20 cellular contexts compared by ENCODE assay signal in the genomic region with DNA sequence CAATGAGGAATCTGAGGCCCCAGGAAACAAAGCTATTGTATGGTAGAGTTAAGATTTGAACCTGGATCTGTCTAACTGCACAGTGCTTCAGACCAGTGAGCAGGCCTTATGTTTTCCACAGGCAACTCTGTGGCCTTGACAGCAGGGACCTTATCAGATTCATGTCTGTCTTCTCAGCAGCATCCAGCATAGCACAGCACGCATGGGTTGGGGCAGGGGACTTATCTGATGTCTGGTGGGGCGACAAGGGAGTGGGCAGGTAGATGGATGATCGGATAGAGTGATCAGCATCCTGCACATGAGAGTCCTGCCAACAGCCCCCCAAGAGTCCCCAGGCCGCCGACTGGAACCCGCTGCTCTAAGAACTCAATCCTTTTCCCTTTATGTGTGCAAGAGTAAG. TPM values are rescaled to one million over a fixed set of nuclear protein-coding genes. Genes with fewer than 3 reads are reported as not detected.
DNase-seq lines count a peak whose midpoint lies in the region; FAIRE-seq and TF ChIP-seq lines count a peak whose summit lies in the region.
"Had no signal": no experiment of that assay in that cellular context is flagged by ENCODE, and none has a peak within 500 bp of the region (broad histone marks: within the 10 kb centered on the region; RNA-seq: fewer than 3 reads in every experiment).

No MANE protein-coding gene starts in this region.

- H3K18ac ChIP-seq in neuronal stem cell (ENCODE audit: low read length): no peak overlapping the region
- H3K18ac ChIP-seq in mesenchymal stem cell (ENCODE audit: low read depth in 1 of 2, low read length in 2 of 2): no peak overlapping the region

- H3K4me2 ChIP-seq in hepatocyte (peak overlapping the region; percentile 62), neuronal stem cell (ENCODE audit: insufficient read depth, low read length, poor library complexity, severe bottlenecking) (no peak overlapping the region), mesenchymal stem cell (ENCODE audit: low read length, poor library complexity, severe bottlenecking) (no peak overlapping the region)
- H3K4me2 ChIP-seq: KMS-11 had no signal

- H3K4ac ChIP-seq in neuronal stem cell (ENCODE audit: low read length): no peak overlapping the region
- no peak overlapping the region for H3K4ac ChIP-seq in mesenchymal stem cell (ENCODE audit: low read depth in 1 of 2, low read length in 2 of 2)

- H3K9me3 ChIP-seq in A673 (ENCODE audit: low read depth, low read length, poor library complexity, severe bottlenecking) (no peaks in the 10 kb centered on the region), hepatocyte (ENCODE audit: low read depth) (no peaks in the 10 kb centered on the region), neuronal stem cell (replicated peaks in 1 of 2; ENCODE audit: control insufficient read depth in 2 of 2, insufficient read depth in 1 of 2, low read depth in 1 of 2, low read length in 2 of 2) (no peaks in the 10 kb centered on the region), mesenchymal stem cell (ENCODE audit: control insufficient read depth, low read length) (no peaks in the 10 kb centered on the region)

- no peak for FAIRE-seq in GM19239 (lab: Jason Lieb, UNC)
- FAIRE-seq: GM12878 had no signal

- CTCF ChIA-PET in A673 (lab: Charles Lee): no interaction called here

- DNase-seq in A673 (ENCODE audit: low spot score) (peak; percentile 33), hepatocyte (ENCODE audit: low spot score) (no peak), neuronal stem cell (ENCODE audit: low spot score) (no peak), GM19239 (ENCODE audit: insufficient read length, low spot score) (no peak), mesenchymal stem cell (no peak)
- no peak for DNase-seq in activated effector memory CD4-positive, alpha-beta T cell treated with anti-CD3 and anti-CD28 coated beads, Interleukin-2, amount 50 U/mL, for 16 hours
- DNase-seq: ACHN; CD8-positive, alpha-beta memory T cell; DMS53; EL; NCI-H187; NCI-H2107; NCI-H510A treated with DMSO at 0.1 percent for 48 hours; NCI-H774; PC-3; RPMI8226; SIG-M5 had no signal

- H3K9me2 ChIP-seq in hepatocyte (replicated peaks; ENCODE audit: insufficient read depth): no peaks in the 10 kb centered on the region

- no peaks in the 10 kb centered on the region for H4K20me1 ChIP-seq in hepatocyte (ENCODE audit: insufficient read depth, poor library complexity, severe bottlenecking)

- H4K8ac ChIP-seq in neuronal stem cell (ENCODE audit: low read depth, low read length): no peak overlapping the region
- no peak overlapping the region for H4K8ac ChIP-seq in mesenchymal stem cell (ENCODE audit: low read length)

- intact Hi-C loops in A673 (cut with micrococcal nuclease; ENCODE audit: unreplicated experiment): no loop called here

- H3K23ac ChIP-seq in neuronal stem cell (ENCODE audit: low read depth, low read length, poor library complexity): no peak overlapping the region
- no peak overlapping the region for H3K23ac ChIP-seq in mesenchymal stem cell (ENCODE audit: low read length in 2 of 2)

- H3K14ac ChIP-seq in neuronal stem cell (ENCODE audit: low read length) (peak overlapping the region; percentile 11), mesenchymal stem cell (ENCODE audit: low read length in 2 of 2) (no peak overlapping the region)

- H3K4me1 ChIP-seq in A673 (ENCODE audit: insufficient read depth, low read length, poor library complexity, severe bottlenecking): peaks cover 54% of the 10 kb centered on the region
- peaks cover 38% of the 10 kb centered on the region for H3K4me1 ChIP-seq in hepatocyte (ENCODE audit: insufficient read depth)
- H3K4me1 ChIP-seq in neuronal stem cell (ENCODE audit: control insufficient read depth in 2 of 2, insufficient read depth in 1 of 2, low read depth in 1 of 2, low read length in 2 of 2): peaks cover 17 to 24% of the 10 kb centered on the region in 2 donors
- peaks cover 12% of the 10 kb centered on the region for H3K4me1 ChIP-seq in mesenchymal stem cell (ENCODE audit: control insufficient read depth, insufficient read depth, low read depth, low read length)

- H2AK5ac ChIP-seq in neuronal stem cell (ENCODE audit: low read depth, low read length): no peak overlapping the region
- no peak overlapping the region for H2AK5ac ChIP-seq in mesenchymal stem cell (ENCODE audit: low read length, severe bottlenecking)

- H2AFZ ChIP-seq in hepatocyte: no peak overlapping the region
- peak overlapping the region; percentile 83 for H2AFZ ChIP-seq in neuronal stem cell (ENCODE audit: low read length)
- H2AFZ ChIP-seq in mesenchymal stem cell (ENCODE audit: low read depth, low read length): no peak overlapping the region

- no TSS peak for BruUV-seq in A673 (replicated peaks; lab: Mats Ljungman, UMichigan)

- H3K79me2 ChIP-seq in hepatocyte: no peaks in the 10 kb centered on the region

- POLR2A ChIA-PET in A673 (lab: Charles Lee; ENCODE audit: low non-redundant PET): no interaction called here

- 82% methylated on average over 5 of the region's 6 CpGs for WGBS in hepatocyte (ENCODE audit: low lambda C conversion rate, missing lambda C conversion rate)
- no CpG with 5 or more reads among the region's 6 CpGs for WGBS in neuronal stem cell (ENCODE audit: extremely low coverage in 2 of 2, insufficient read length in 2 of 2, insufficient replicate concordance in 1 of 2), 2 donors
- WGBS in mesenchymal stem cell: 85% methylated on average over 3 of the region's 6 CpGs

- H4K91ac ChIP-seq in neuronal stem cell (ENCODE audit: low read depth, low read length, poor library complexity) (no peak overlapping the region), mesenchymal stem cell (ENCODE audit: low read length) (no peak overlapping the region)

- no peak overlapping the region for H2BK12ac ChIP-seq in neuronal stem cell (ENCODE audit: low read length)
- no peak overlapping the region for H2BK12ac ChIP-seq in mesenchymal stem cell (ENCODE audit: low read length in 2 of 2)

- H2BK15ac ChIP-seq in neuronal stem cell (ENCODE audit: low read length) (no peak overlapping the region), mesenchymal stem cell (ENCODE audit: low read depth, poor library complexity, severe bottlenecking) (no peak overlapping the region)

- H3K36me3 ChIP-seq in A673 (ENCODE audit: insufficient read depth, low read length, poor library complexity, severe bottlenecking) (no peaks in the 10 kb centered on the region), hepatocyte (replicated peaks; ENCODE audit: insufficient read depth, low read depth) (no peaks in the 10 kb centered on the region), neuronal stem cell (replicated peaks in 1 of 2; ENCODE audit: control insufficient read depth in 2 of 2, insufficient read depth in 2 of 2, low read length in 2 of 2) (no peaks in the 10 kb centered on the region), mesenchymal stem cell (ENCODE audit: control insufficient read depth in 1 of 2, insufficient read depth in 2 of 2, low read depth in 1 of 2, low read length in 2 of 2) (no peaks in the 10 kb centered on the region)

- no peak overlapping the region for H2BK5ac ChIP-seq in neuronal stem cell (ENCODE audit: low read length)
- no peak overlapping the region for H2BK5ac ChIP-seq in mesenchymal stem cell (ENCODE audit: low read depth, low read length, poor library complexity, severe bottlenecking)

- H3K27ac ChIP-seq in A673 (ENCODE audit: low read depth, low read length, poor library complexity, severe bottlenecking) (peak overlapping the region; percentile 73), angular gyrus (ENCODE audit: low read depth, low read length) (peak overlapping the region; percentile 65), hepatocyte (peak overlapping the region; percentile 78), neuronal stem cell (replicated peaks; ENCODE audit: low read length) (no peak overlapping the region), mesenchymal stem cell (ENCODE audit: low read length, poor library complexity, severe bottlenecking) (no peak overlapping the region)
- H3K27ac ChIP-seq: KMS-11 had no signal

- H3K79me1 ChIP-seq in neuronal stem cell (ENCODE audit: low read depth, low read length): no peaks in the 10 kb centered on the region
- H3K79me1 ChIP-seq in mesenchymal stem cell (replicated peaks; ENCODE audit: low read length, poor library complexity, severe bottlenecking): no peaks in the 10 kb centered on the region

- H3K27me3 ChIP-seq in A673 (replicated peaks; ENCODE audit: insufficient read depth, low read depth, low read length, poor library complexity) (no peaks in the 10 kb centered on the region), hepatocyte (no peaks in the 10 kb centered on the region), neuronal stem cell (ENCODE audit: control insufficient read depth in 3 of 3, insufficient read depth in 3 of 3, low read depth in 1 of 3, low read length in 3 of 3) (no peaks in the 10 kb centered on the region), mesenchymal stem cell (ENCODE audit: control insufficient read depth in 1 of 2, insufficient read depth in 1 of 2, low read length in 2 of 2) (peaks cover 0 to 48% of the 10 kb centered on the region in 2 experiments)

- H3K9ac ChIP-seq in neuronal stem cell (ENCODE audit: low read depth, low read length, poor library complexity) (no peak overlapping the region), mesenchymal stem cell (ENCODE audit: low read length) (no peak overlapping the region)
- H3K9ac ChIP-seq: KMS-11 had no signal

- TF ChIP-seq CTCF in A673 (conservative IDR thresholded peaks at IDR 0.05; ENCODE audit: low read depth, low read length) (no peak), hepatocyte (IDR thresholded peaks at IDR 0.05; ENCODE audit: poor library complexity) (no peak)

- H2BK120ac ChIP-seq in neuronal stem cell (ENCODE audit: low read depth, low read length): no peak overlapping the region
- no peak overlapping the region for H2BK120ac ChIP-seq in mesenchymal stem cell (ENCODE audit: low read depth, low read length)

- H3K4me3 ChIP-seq in A673 (ENCODE audit: low read depth, low read length, poor library complexity, severe bottlenecking) (no peak overlapping the region), hepatocyte (no peak overlapping the region), neuronal stem cell (ENCODE audit: low read length in 2 of 2) (no peak overlapping the region), mesenchymal stem cell (ENCODE audit: insufficient read depth in 1 of 2, low read depth in 1 of 2, low read length in 2 of 2) (no peak overlapping the region)
- H3K4me3 ChIP-seq: GM12878 had no signal

RNA-seq across cellular contexts. Expression of gene KCNF1, which starts 28.7 kb away (rescaled TPM):
- total RNA-seq in A673 (2021): 0.32 and 0.70 TPM in 2 replicates
- total RNA-seq in hepatocyte: 0.28 and 0.67 TPM in 2 replicates
- 0.87 and 2.5 TPM in 2 replicates for polyA plus RNA-seq in hepatocyte
- polyA plus RNA-seq in neuronal stem cell (2013, experiment 1 of 2): 0.14 TPM
- polyA plus RNA-seq in neuronal stem cell (2013, experiment 2 of 2): 0.08 TPM
- 1.2 TPM for polyA plus RNA-seq in mesenchymal stem cell (2013, experiment 1 of 2)
- polyA plus RNA-seq in mesenchymal stem cell (2013, experiment 2 of 2): 1.3 TPM
- total RNA-seq: CD8-positive, alpha-beta memory T cell; GM12878 had no signal
- polyA plus RNA-seq: CD8-positive, alpha-beta memory T cell; GM12878 had no signal

Comparison
In these comparisons a context has a peak if more than half of its experiments do, and no peak if none do; other contexts are left out.
1. H3K27ac ChIP-seq: peak in A673 (single experiment), angular gyrus (single experiment) and hepatocyte (single experiment); none in neuronal stem cell (single experiment) and mesenchymal stem cell (single experiment).